ENCODE assay signal across 1 cellular context in the genomic region with DNA sequence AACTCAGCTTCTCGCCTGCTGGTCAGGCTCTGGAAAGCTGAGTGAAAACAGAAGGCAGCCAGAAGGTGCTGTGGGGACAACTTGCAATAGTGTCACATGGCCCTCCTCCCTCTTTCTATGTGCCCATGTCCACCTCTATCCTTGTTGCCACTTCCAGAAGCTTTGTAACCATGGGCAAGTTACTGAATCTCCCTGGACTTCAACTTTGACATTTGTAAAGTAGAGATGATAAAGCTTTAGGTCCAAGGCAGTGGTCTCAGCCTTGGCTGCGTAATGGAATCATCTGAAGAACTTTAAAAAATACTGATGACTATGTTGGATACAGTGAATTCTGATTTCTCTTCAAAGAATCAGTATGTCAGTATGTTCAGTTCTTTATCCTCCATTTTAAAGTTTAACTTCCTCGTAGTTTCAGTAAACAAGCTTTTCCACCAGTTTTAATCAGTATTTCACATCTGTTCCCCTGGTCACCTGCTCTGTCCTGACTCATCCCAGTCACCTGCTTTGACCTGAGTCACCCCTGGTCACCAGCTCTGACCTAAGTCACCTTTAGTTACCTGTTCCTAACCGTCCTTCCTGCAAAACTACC.
TF ChIP-seq lines count a peak whose summit lies in the region.

No MANE protein-coding gene starts in this region.

TF ChIP-seq in K562, 482 proteins besides CTCF, POLR2A, EP300 and RAD21 (continued from another document and continues in another):
- TF ChIP-seq, protein P1, sequence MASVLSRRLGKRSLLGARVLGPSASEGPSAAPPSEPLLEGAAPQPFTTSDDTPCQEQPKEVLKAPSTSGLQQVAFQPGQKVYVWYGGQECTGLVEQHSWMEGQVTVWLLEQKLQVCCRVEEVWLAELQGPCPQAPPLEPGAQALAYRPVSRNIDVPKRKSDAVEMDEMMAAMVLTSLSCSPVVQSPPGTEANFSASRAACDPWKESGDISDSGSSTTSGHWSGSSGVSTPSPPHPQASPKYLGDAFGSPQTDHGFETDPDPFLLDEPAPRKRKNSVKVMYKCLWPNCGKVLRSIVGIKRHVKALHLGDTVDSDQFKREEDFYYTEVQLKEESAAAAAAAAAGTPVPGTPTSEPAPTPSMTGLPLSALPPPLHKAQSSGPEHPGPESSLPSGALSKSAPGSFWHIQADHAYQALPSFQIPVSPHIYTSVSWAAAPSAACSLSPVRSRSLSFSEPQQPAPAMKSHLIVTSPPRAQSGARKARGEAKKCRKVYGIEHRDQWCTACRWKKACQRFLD (CRISPR knock-in tag; IDR thresholded peaks at IDR 0.05), result peak; percentile 72; the same call in 1 of the 2 replicates
- TF ChIP-seq HNRNPH1 (optimal IDR thresholded peaks at IDR 0.05; ENCODE audit: low read depth, low read length) (no peak), JUNB (CRISPR knock-in tag; conservative IDR thresholded peaks at IDR 0.05) (no peak), ILK (tag; IDR thresholded peaks at IDR 0.05; ENCODE audit: borderline replicate concordance, low read depth) (no peak), ZNF184 (CRISPR knock-in tag; IDR thresholded peaks at IDR 0.05) (no peak), FOXK2 (conservative IDR thresholded peaks at IDR 0.05 in 1 of 2, IDR thresholded peaks at IDR 0.05 in 1 of 2; ENCODE audit: low read depth in 2 of 2) (peak; percentile 88 to 89), HSF4 (CRISPR knock-in tag; IDR thresholded peaks at IDR 0.05; ENCODE audit: borderline replicate concordance) (no peak), SMARCA5 (IDR thresholded peaks at IDR 0.05) (no peak), HCFC1 (IDR thresholded peaks at IDR 0.05; ENCODE audit: low read depth, low read length) (no peak), CBX8 (IDR thresholded peaks at IDR 0.05; ENCODE audit: borderline replicate concordance, extremely low read depth, low read depth, low read length, poor library complexity, severe bottlenecking) (no peak), ZBTB43 (CRISPR knock-in tag; IDR thresholded peaks at IDR 0.05) (no peak), NR2C1 (IDR thresholded peaks at IDR 0.05) (0 out of 2 replicates have a peak, but pooled peaks have one; percentile 9), NR2C1 (tag; IDR thresholded peaks at IDR 0.05) (peak; percentile 29; the same call in 1 of the 2 replicates), HINFP (tag; conservative IDR thresholded peaks at IDR 0.05; ENCODE audit: low read depth) (no peak), KHSRP (IDR thresholded peaks at IDR 0.05) (no peak), ESRRA (IDR thresholded peaks at IDR 0.05; ENCODE audit: borderline replicate concordance, low read depth) (peak; percentile 76), RFX1 (IDR thresholded peaks at IDR 0.05) (no peak), ZNF57 (CRISPR knock-in tag; IDR thresholded peaks at IDR 0.05) (no peak), SP1 (CRISPR knock-in tag; IDR thresholded peaks at IDR 0.05) (no peak), NFIC (IDR thresholded peaks at IDR 0.05) (no peak), TOE1 (IDR thresholded peaks at IDR 0.05; ENCODE audit: borderline replicate concordance) (peak; percentile 85), TOE1 (CRISPR knock-in tag; IDR thresholded peaks at IDR 0.05; ENCODE audit: borderline replicate concordance, low read depth) (no peak), BRF1 (IDR thresholded peaks at IDR 0.05; ENCODE audit: borderline replicate concordance, extremely low read depth, insufficient read length) (no peak), NEUROD1 (IDR thresholded peaks at IDR 0.05; ENCODE audit: borderline replicate concordance, low read depth, low read length, partially characterized antibody) (no peak), HDAC8 (tag; IDR thresholded peaks at IDR 0.05) (no peak), RBM25 (IDR thresholded peaks at IDR 0.05; ENCODE audit: low read depth, low read length, severe bottlenecking) (no peak), ZNF644 (tag; IDR thresholded peaks at IDR 0.05; ENCODE audit: low read depth) (no peak), STAT5A (IDR thresholded peaks at IDR 0.05; ENCODE audit: borderline replicate concordance, low read length) (no peak), GABPA (tag; conservative IDR thresholded peaks at IDR 0.05; ENCODE audit: low read depth) (no peak), TCF7L2 (IDR thresholded peaks at IDR 0.05; ENCODE audit: low read depth, low read length) (no peak), BHLHE40 (IDR thresholded peaks at IDR 0.05; ENCODE audit: low read length) (peak; percentile 60), HDAC3 (IDR thresholded peaks at IDR 0.05; ENCODE audit: borderline replicate concordance, partially characterized antibody) (no peak), CBFA2T2 (conservative IDR thresholded peaks at IDR 0.05) (peak; percentile 42; the same call in 1 of the 2 replicates), TFAP4 (CRISPR knock-in tag; IDR thresholded peaks at IDR 0.05; ENCODE audit: borderline replicate concordance) (no peak), ZEB2 (IDR thresholded peaks at IDR 0.05) (peak; percentile 98), GATAD2A (IDR thresholded peaks at IDR 0.05) (no peak), TRIM28 (IDR thresholded peaks at IDR 0.05) (no peak), POLR2G (IDR thresholded peaks at IDR 0.05; ENCODE audit: low read depth, low read length) (no peak), ZNF146 (CRISPR knock-in tag; IDR thresholded peaks at IDR 0.05; ENCODE audit: unreplicated experiment) (no peak), CLOCK (CRISPR knock-in tag; IDR thresholded peaks at IDR 0.05; ENCODE audit: borderline replicate concordance) (no peak), ZNF445 (CRISPR knock-in tag; IDR thresholded peaks at IDR 0.05; ENCODE audit: low read depth) (no peak), ZNF239 (CRISPR knock-in tag; IDR thresholded peaks at IDR 0.05) (no peak), FOXA1 (IDR thresholded peaks at IDR 0.05; ENCODE audit: borderline replicate concordance) (no peak), SPI1 (IDR thresholded peaks at IDR 0.05; ENCODE audit: borderline replicate concordance, low read depth, low read length) (no peak), MXD1 (CRISPR knock-in tag; IDR thresholded peaks at IDR 0.05; ENCODE audit: borderline replicate concordance, poor library complexity, severe bottlenecking) (no peak), HNRNPUL1 (IDR thresholded peaks at IDR 0.05; ENCODE audit: low read length) (no peak), SOX6 (IDR thresholded peaks at IDR 0.05) (no peak), RBM14 (IDR thresholded peaks at IDR 0.05; ENCODE audit: borderline replicate concordance, insufficient read depth, low read depth, low read length) (no peak), NFIX (CRISPR knock-in tag; IDR thresholded peaks at IDR 0.05; ENCODE audit: low read depth) (no peak)
- TF ChIP-seq, protein P2, sequence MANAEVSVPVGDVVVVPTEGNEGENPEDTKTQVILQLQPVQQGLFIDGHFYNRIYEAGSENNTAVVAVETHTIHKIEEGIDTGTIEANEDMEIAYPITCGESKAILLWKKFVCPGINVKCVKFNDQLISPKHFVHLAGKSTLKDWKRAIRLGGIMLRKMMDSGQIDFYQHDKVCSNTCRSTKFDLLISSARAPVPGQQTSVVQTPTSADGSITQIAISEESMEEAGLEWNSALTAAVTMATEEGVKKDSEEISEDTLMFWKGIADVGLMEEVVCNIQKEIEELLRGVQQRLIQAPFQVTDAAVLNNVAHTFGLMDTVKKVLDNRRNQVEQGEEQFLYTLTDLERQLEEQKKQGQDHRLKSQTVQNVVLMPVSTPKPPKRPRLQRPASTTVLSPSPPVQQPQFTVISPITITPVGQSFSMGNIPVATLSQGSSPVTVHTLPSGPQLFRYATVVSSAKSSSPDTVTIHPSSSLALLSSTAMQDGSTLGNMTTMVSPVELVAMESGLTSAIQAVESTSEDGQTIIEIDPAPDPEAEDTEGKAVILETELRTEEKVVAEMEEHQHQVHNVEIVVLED (CRISPR knock-in tag; IDR thresholded peaks at IDR 0.05), result no peak
- TF ChIP-seq, protein P3, sequence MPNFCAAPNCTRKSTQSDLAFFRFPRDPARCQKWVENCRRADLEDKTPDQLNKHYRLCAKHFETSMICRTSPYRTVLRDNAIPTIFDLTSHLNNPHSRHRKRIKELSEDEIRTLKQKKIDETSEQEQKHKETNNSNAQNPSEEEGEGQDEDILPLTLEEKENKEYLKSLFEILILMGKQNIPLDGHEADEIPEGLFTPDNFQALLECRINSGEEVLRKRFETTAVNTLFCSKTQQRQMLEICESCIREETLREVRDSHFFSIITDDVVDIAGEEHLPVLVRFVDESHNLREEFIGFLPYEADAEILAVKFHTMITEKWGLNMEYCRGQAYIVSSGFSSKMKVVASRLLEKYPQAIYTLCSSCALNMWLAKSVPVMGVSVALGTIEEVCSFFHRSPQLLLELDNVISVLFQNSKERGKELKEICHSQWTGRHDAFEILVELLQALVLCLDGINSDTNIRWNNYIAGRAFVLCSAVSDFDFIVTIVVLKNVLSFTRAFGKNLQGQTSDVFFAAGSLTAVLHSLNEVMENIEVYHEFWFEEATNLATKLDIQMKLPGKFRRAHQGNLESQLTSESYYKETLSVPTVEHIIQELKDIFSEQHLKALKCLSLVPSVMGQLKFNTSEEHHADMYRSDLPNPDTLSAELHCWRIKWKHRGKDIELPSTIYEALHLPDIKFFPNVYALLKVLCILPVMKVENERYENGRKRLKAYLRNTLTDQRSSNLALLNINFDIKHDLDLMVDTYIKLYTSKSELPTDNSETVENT (CRISPR knock-in tag; IDR thresholded peaks at IDR 0.05), result no peak
- TF ChIP-seq, protein P4, sequence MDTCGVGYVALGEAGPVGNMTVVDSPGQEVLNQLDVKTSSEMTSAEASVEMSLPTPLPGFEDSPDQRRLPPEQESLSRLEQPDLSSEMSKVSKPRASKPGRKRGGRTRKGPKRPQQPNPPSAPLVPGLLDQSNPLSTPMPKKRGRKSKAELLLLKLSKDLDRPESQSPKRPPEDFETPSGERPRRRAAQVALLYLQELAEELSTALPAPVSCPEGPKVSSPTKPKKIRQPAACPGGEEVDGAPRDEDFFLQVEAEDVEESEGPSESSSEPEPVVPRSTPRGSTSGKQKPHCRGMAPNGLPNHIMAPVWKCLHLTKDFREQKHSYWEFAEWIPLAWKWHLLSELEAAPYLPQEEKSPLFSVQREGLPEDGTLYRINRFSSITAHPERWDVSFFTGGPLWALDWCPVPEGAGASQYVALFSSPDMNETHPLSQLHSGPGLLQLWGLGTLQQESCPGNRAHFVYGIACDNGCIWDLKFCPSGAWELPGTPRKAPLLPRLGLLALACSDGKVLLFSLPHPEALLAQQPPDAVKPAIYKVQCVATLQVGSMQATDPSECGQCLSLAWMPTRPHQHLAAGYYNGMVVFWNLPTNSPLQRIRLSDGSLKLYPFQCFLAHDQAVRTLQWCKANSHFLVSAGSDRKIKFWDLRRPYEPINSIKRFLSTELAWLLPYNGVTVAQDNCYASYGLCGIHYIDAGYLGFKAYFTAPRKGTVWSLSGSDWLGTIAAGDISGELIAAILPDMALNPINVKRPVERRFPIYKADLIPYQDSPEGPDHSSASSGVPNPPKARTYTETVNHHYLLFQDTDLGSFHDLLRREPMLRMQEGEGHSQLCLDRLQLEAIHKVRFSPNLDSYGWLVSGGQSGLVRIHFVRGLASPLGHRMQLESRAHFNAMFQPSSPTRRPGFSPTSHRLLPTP (IDR thresholded peaks at IDR 0.05; ENCODE audit: borderline replicate concordance, extremely low read depth, insufficient read length), result no peak
- TF ChIP-seq, protein P5, sequence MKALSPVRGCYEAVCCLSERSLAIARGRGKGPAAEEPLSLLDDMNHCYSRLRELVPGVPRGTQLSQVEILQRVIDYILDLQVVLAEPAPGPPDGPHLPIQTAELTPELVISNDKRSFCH (CRISPR knock-in tag; IDR thresholded peaks at IDR 0.05), result no peak
- TF ChIP-seq, protein P5 (tag; IDR thresholded peaks at IDR 0.05), result peak; percentile 48
